6 cellular contexts compared by ENCODE assay signal in genomic region chr19:21668072-21668471, GRCh38.
"Had no signal": no experiment of that assay in that cellular context is flagged by ENCODE, and none has a peak within 500 bp of the region (broad histone marks: within the 10 kb centered on the region; RNA-seq: fewer than 3 reads in every experiment).

No MANE protein-coding gene starts in this region.

- ATAC-seq: HepG2, K562 had no signal

- H3K4me1 Mint-ChIP-seq: IgD-negative memory B cell had no signal

- H3K4me3 Mint-ChIP-seq: IgD-negative memory B cell had no signal

- H3K27me3 Mint-ChIP-seq: IgD-negative memory B cell had no signal

- DNase-seq: IMR-90, KBM-7, KG1 had no signal

- H3K27ac Mint-ChIP-seq: IgD-negative memory B cell had no signal
